Comparison of ENCODE assay signal across 1 cellular context in genomic region chr11:15958939-15959338, GRCh38.
TF ChIP-seq lines count a peak whose summit lies in the region.

No MANE protein-coding gene starts in this region.

TF ChIP-seq in IMR-90, 13 proteins besides CTCF, POLR2A, EP300 and RAD21 (continued from another document):
- TF ChIP-seq USF2 (IDR thresholded peaks at IDR 0.05; ENCODE audit: low read depth, low read length) = no peak
TF ChIP-seq in IMR-90: peak in this region for 0.
